9 cellular contexts compared by ENCODE assay signal in genomic region chr10:71243756-71244637, GRCh38. TPM values are rescaled to one million over a fixed set of nuclear protein-coding genes. Genes with fewer than 3 reads are reported as not detected.
A peak's percentile ranks its signal among the peaks of the same experiment; 100 is the strongest.
DNase-seq lines count a peak whose midpoint lies in the region; ATAC-seq and TF ChIP-seq lines count a peak whose summit lies in the region.
"Had no signal": no experiment of that assay in that cellular context is flagged by ENCODE, and none has a peak within 500 bp of the region (broad histone marks: within the 10 kb centered on the region; RNA-seq: fewer than 3 reads in every experiment).

No MANE protein-coding gene starts in this region.

- WGBS in gastroesophageal sphincter (ENCODE audit: low coverage in 1 of 2), 2 donors: 38 to 48% methylated on average over 2 to 3 of the region's 9 CpGs
- 17 to 46% methylated on average over 9 of the region's 9 CpGs for WGBS in sigmoid colon, 2 donors

- intact Hi-C loops in sigmoid colon (cut with DNase I): no loop called here

- no peaks in the 10 kb centered on the region for H3K36me3 Mint-ChIP-seq in GM23338 (ENCODE audit: low read depth)
- H3K36me3 Mint-ChIP-seq: activated naive CD8-positive, alpha-beta T cell treated with anti-CD3 and anti-CD28 coated beads, Interleukin-2, amount 10 ng/mL, durations not matched to agents 7 days and 5 days had no signal

- no peak for TF ChIP-seq EP300 in gastroesophageal sphincter (IDR thresholded peaks at IDR 0.05)
- no peak for TF ChIP-seq EP300 in sigmoid colon (IDR thresholded peaks at IDR 0.05)

- no peak for TF ChIP-seq CTCF in GM23338 (conservative IDR thresholded peaks at IDR 0.05; ENCODE audit: low read depth in 2 of 2)
- no peak for TF ChIP-seq CTCF in WI38 (IDR thresholded peaks at IDR 0.05; ENCODE audit: low read depth, low read length)
- no peak for TF ChIP-seq CTCF in gastroesophageal sphincter (IDR thresholded peaks at IDR 0.05)
- no peak for TF ChIP-seq CTCF in sigmoid colon (IDR thresholded peaks at IDR 0.05)

- no peak overlapping the region for H3K4me2 ChIP-seq in GM23338

- no peak overlapping the region for H3K4me3 ChIP-seq in GM23338
- peak overlapping the region; percentile 46 for H3K4me3 ChIP-seq in WI38 (ENCODE audit: low read depth, low read length)
- peak overlapping the region in 1 of 2 donors; percentile 24 for H3K4me3 ChIP-seq in gastroesophageal sphincter
- H3K4me3 ChIP-seq in sigmoid colon: peak overlapping the region in 3 of 4 donors; percentile 31 to 35 (median 31)
- H3K4me3 ChIP-seq in HAP-1: no peak overlapping the region

- TF ChIP-seq POLR2A in gastroesophageal sphincter (IDR thresholded peaks at IDR 0.05) (no peak), sigmoid colon (IDR thresholded peaks at IDR 0.05) (no peak)

- H3K9me2 ChIP-seq in GM23338 (ENCODE audit: insufficient read depth): no peaks in the 10 kb centered on the region

- H3K4me1 Mint-ChIP-seq in GM23338: peaks cover 32% of the 10 kb centered on the region
- H3K4me1 Mint-ChIP-seq: activated naive CD8-positive, alpha-beta T cell treated with anti-CD3 and anti-CD28 coated beads, Interleukin-2, amount 10 ng/mL, durations not matched to agents 7 days and 5 days had no signal

- H3K4me1 ChIP-seq in GM23338 (ENCODE audit: insufficient read depth): no peaks in the 10 kb centered on the region; the same call in 1 of the 2 replicates
- H3K4me1 ChIP-seq in gastroesophageal sphincter: peaks cover 0 to 49% (median 25%) of the 10 kb centered on the region in 3 donors
- peaks cover 0 to 22% (median 20%) of the 10 kb centered on the region in 4 donors for H3K4me1 ChIP-seq in sigmoid colon
- no peaks in the 10 kb centered on the region for H3K4me1 ChIP-seq in HAP-1

- H3K79me2 ChIP-seq in GM23338 (replicated peaks; ENCODE audit: insufficient read depth): no peaks in the 10 kb centered on the region; the same call in 1 of the 2 replicates

- no peaks in the 10 kb centered on the region for H3K9me3 ChIP-seq in gastroesophageal sphincter
- H3K9me3 ChIP-seq in sigmoid colon: no peaks in the 10 kb centered on the region
- no peaks in the 10 kb centered on the region for H3K9me3 ChIP-seq in HAP-1

- in situ Hi-C loops in HAP-1 (cut with MboI; ENCODE audit: low sequenced_read_pairs): no loop called here

- H3F3A ChIP-seq in GM23338 (replicated peaks; ENCODE audit: low read depth): no peaks in the 10 kb centered on the region

- H4K20me1 ChIP-seq in GM23338 (replicated peaks; ENCODE audit: insufficient read depth): peaks cover 6% of the 10 kb centered on the region

- H3K27ac ChIP-seq in GM23338 (ENCODE audit: low read depth): no peak overlapping the region
- peak overlapping the region in 2 of 4 donors; percentile 26 to 31 for H3K27ac ChIP-seq in gastroesophageal sphincter
- H3K27ac ChIP-seq in sigmoid colon: peak overlapping the region in 3 of 4 donors; percentile 36 to 44 (median 38)

- H3K27me3 ChIP-seq in GM23338 (ENCODE audit: insufficient read depth): no peaks in the 10 kb centered on the region
- no peaks in the 10 kb centered on the region for H3K27me3 ChIP-seq in gastroesophageal sphincter
- no peaks in the 10 kb centered on the region for H3K27me3 ChIP-seq in sigmoid colon
- H3K27me3 ChIP-seq in HAP-1 (ENCODE audit: low read depth): no peaks in the 10 kb centered on the region

- H3K4me3 Mint-ChIP-seq in GM23338: no peak overlapping the region
- H3K4me3 Mint-ChIP-seq: activated naive CD8-positive, alpha-beta T cell treated with anti-CD3 and anti-CD28 coated beads, Interleukin-2, amount 10 ng/mL, durations not matched to agents 7 days and 5 days had no signal

- H3K9me3 Mint-ChIP-seq in GM23338: no peaks in the 10 kb centered on the region
- H3K9me3 Mint-ChIP-seq: activated naive CD8-positive, alpha-beta T cell treated with anti-CD3 and anti-CD28 coated beads, Interleukin-2, amount 10 ng/mL, durations not matched to agents 7 days and 5 days had no signal

- DNase-seq in GM23338 (ENCODE audit: low spot score) (no peak), sigmoid colon (no peak), HAP-1 (ENCODE audit: low spot score in 2 of 2) (no peak)
- DNase-seq in activated naive CD4-positive, alpha-beta T cell (lab: John Stamatoyannopoulos, UW): no peak
- no peak for DNase-seq in activated CD8-positive, alpha-beta memory T cell treated with anti-CD3 and anti-CD28 coated beads for 24 hours
- DNase-seq in stimulated activated CD4-positive, alpha-beta T cell treated with anti-CD3 and anti-CD28 coated beads, Interleukin-12 subunit alpha, Interleukin-12 subunit beta, amount 100 ng/mL, for 4 hours: no peak
- DNase-seq: activated naive CD8-positive, alpha-beta T cell treated with anti-CD3 and anti-CD28 coated beads, Interleukin-2, amount 10 ng/mL, durations not matched to agents 7 days and 5 days had no signal

- peaks cover 10% of the 10 kb centered on the region for H3K27me3 Mint-ChIP-seq in GM23338 (ENCODE audit: insufficient read depth, low read depth, poor library complexity)

- no peak overlapping the region for H2AFZ ChIP-seq in GM23338

- peak overlapping the region; percentile 31; the same call in 1 of the 2 replicates for H3K27ac Mint-ChIP-seq in GM23338
- H3K27ac Mint-ChIP-seq: activated naive CD8-positive, alpha-beta T cell treated with anti-CD3 and anti-CD28 coated beads, Interleukin-2, amount 10 ng/mL, durations not matched to agents 7 days and 5 days had no signal

- no peak for ATAC-seq in GM23338
- ATAC-seq in gastroesophageal sphincter: peak; percentile 66

- no peaks in the 10 kb centered on the region for H3K36me3 ChIP-seq in GM23338 (ENCODE audit: insufficient read depth)
- H3K36me3 ChIP-seq in gastroesophageal sphincter: no peaks in the 10 kb centered on the region
- H3K36me3 ChIP-seq in sigmoid colon: no peaks in the 10 kb centered on the region
- no peaks in the 10 kb centered on the region for H3K36me3 ChIP-seq in HAP-1 (replicated peaks)

TF ChIP-seq in GM23338, 12 proteins besides CTCF, POLR2A, EP300 and RAD21:
- TF ChIP-seq CREB1 (CRISPR knock-in tag; IDR thresholded peaks at IDR 0.05; ENCODE audit: low read depth): no peak
- no peak for TF ChIP-seq ETS1 (IDR thresholded peaks at IDR 0.05)
- no peak for TF ChIP-seq EZH2phosphoT487 (IDR thresholded peaks at IDR 0.05; ENCODE audit: unreplicated experiment)
- TF ChIP-seq POLR2AphosphoS5 (IDR thresholded peaks at IDR 0.05; ENCODE audit: low read depth): no peak
- no peak for TF ChIP-seq JUNB (IDR thresholded peaks at IDR 0.05; ENCODE audit: unreplicated experiment)
- TF ChIP-seq NANOG (IDR thresholded peaks at IDR 0.05; ENCODE audit: borderline replicate concordance): no peak
TF ChIP-seq in GM23338: peak in this region for 0.

RNA-seq across cellular contexts. Expression of gene UNC5B, which starts 31.6 kb away (rescaled TPM):
- total RNA-seq in GM23338 (2014; rRNA removed; shearing (Covaris generic)): 25.2 and 31.2 TPM in 2 replicates
- 8.0 and 8.7 TPM in 2 replicates for polyA plus RNA-seq in GM23338 (2016; fragmentation: Nextera tagmentation; extraction: Ambion mirVana)
- 1 to 10 TPM; 2.2 to 3.7 (median 3.2) TPM for total RNA-seq in gastroesophageal sphincter
- 1 to 10 TPM; 1.4 to 3.0 (median 1.7) TPM for total RNA-seq in sigmoid colon
- polyA plus RNA-seq in sigmoid colon: 10 to 100 TPM in 1 of 3 donors, 1 to 10 TPM in 2; 1.8 to 12.7 (median 2.8) TPM

Comparison
In these comparisons a context has a peak if more than half of its experiments do, and no peak if none do; other contexts are left out.
1. H3K4me3 ChIP-seq: peak in WI38 (single experiment) and sigmoid colon (3 of 4); none in GM23338 (single experiment) and HAP-1 (single experiment).